28 cellular contexts compared by ENCODE assay signal in the genomic region with DNA sequence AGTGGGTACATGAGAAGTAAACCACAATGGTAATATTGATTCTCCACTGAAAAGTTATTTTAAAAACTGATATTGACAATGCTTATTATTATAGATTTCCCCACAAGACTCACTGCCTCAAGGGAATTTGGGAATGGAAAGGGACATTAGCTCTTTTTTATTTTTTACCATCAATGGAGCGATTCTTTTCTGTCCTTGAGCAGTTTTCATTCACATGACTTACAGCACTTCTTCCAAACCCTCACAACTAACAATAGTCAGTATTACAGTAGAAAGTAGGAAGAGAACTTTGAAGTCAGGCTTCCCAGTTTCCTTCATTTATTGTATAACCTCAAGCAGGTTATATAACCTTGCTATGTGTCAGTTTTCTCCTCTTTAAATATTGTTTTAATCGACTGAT. TPM values are rescaled to one million over a fixed set of nuclear protein-coding genes. Genes with fewer than 3 reads are reported as not detected.
"Had no signal": no experiment of that assay in that cellular context is flagged by ENCODE, and none has a peak within 500 bp of the region (broad histone marks: within the 10 kb centered on the region; RNA-seq: fewer than 3 reads in every experiment).

No MANE protein-coding gene starts in this region.

- H3K27me3 ChIP-seq: testis, thyroid gland, vagina had no signal

- H3K4me1 Mint-ChIP-seq: stimulated activated memory B cell treated with anti-CD40 and anti-IgM and Interleukin-4, amounts not matched to agents 10 μg/mL and 1 μg/mL and 100 μg/mL, for 72 hours; stimulated activated naive CD8-positive, alpha-beta T cell treated with anti-CD3 and anti-CD28 coated beads, Interleukin-15, amount 100 ng/mL, for 72 hours had no signal

- DNase-seq: stimulated activated CD4-positive, alpha-beta T cell treated with anti-CD3 and anti-CD28 coated beads, Interleukin-2, amount 100 ng/mL, for 48 hours; stimulated activated CD4-positive, alpha-beta T cell treated with anti-CD3 and anti-CD28 coated beads, Interleukin-4, amount 100 ng/mL, for 1 hour; stimulated activated CD4-positive, alpha-beta T cell treated with anti-CD3 and anti-CD28 coated beads, Interleukin-4, amount 100 ng/mL, for 24 hours; stimulated activated CD4-positive, alpha-beta T cell treated with anti-CD3 and anti-CD28 coated beads, Interleukin-4, amount 100 ng/mL, for 4 hours; stimulated activated CD8-positive, alpha-beta memory T cell treated with anti-CD3 and anti-CD28 coated beads, Interleukin-4, amount 100 ng/mL, for 48 hours; stimulated activated naive B cell treated with anti-CD40 and anti-IgM and Interleukin-4, amounts not matched to agents 10 μg/mL and 1 μg/mL and 100 μg/mL, for 72 hours; stimulated activated naive CD4-positive, alpha-beta T cell; stimulated activated naive CD4-positive, alpha-beta T cell treated with Interleukin-2 at 50 U/mL for 16 hours; stimulated activated naive CD8-positive, alpha-beta T cell treated with anti-CD3 and anti-CD28 coated beads, Interleukin-15, amount 100 ng/mL, for 72 hours; stimulated activated naive CD8-positive, alpha-beta T cell treated with anti-CD3 and anti-CD28 coated beads, Interleukin-15, Interleukin-2, amounts not matched to agents 100 U/mL and 50 U/mL, for 24 hours; stomach; substantia nigra; testis; thyroid gland; tibial artery; transverse colon; trophoblast cell; upper lobe of left lung; upper lobe of right lung; uterus had no signal

- H3K9me3 ChIP-seq: stomach, suprapubic skin, testis, thoracic aorta, thyroid gland, tibial artery, tibial nerve, transverse colon, upper lobe of left lung, upper lobe of right lung, uterus, vagina had no signal

- H3K4me3 Mint-ChIP-seq: stimulated activated effector memory CD8-positive, alpha-beta T cell treated with anti-CD3 and anti-CD28 coated beads, Interleukin-12 subunit alpha, Interleukin-12 subunit beta, amount 100 ng/mL, for 72 hours; stimulated activated memory B cell treated with anti-CD40 and anti-IgM and Interleukin-4, amounts not matched to agents 10 μg/mL and 1 μg/mL and 100 μg/mL, for 72 hours; stimulated activated naive B cell treated with anti-CD40 and anti-IgM and Interleukin-4, amounts not matched to agents 10 μg/mL and 1 μg/mL and 100 μg/mL, for 72 hours; stimulated activated naive CD8-positive, alpha-beta T cell treated with anti-CD3 and anti-CD28 coated beads, Interleukin-15, amount 100 ng/mL, for 72 hours; stimulated activated naive CD8-positive, alpha-beta T cell treated with anti-CD3 and anti-CD28 coated beads, Interleukin-15, Interleukin-2, amounts not matched to agents 100 ng/mL and 50 ng/mL, for 24 hours; type B pancreatic cell had no signal

- H3K27ac ChIP-seq: stomach, suprapubic skin, testis, thoracic aorta, thyroid gland, tibial artery, tibial nerve, transverse colon, upper lobe of left lung, upper lobe of right lung, uterus, vagina had no signal

- H3K27ac Mint-ChIP-seq: stimulated activated effector memory CD8-positive, alpha-beta T cell treated with anti-CD3 and anti-CD28 coated beads, Interleukin-12 subunit alpha, Interleukin-12 subunit beta, amount 100 ng/mL, for 72 hours; stimulated activated memory B cell treated with anti-CD40 and anti-IgM and Interleukin-4, amounts not matched to agents 10 μg/mL and 1 μg/mL and 100 μg/mL, for 72 hours; stimulated activated naive B cell treated with anti-CD40 and anti-IgM and Interleukin-4, amounts not matched to agents 10 μg/mL and 1 μg/mL and 100 μg/mL, for 72 hours; stimulated activated naive CD8-positive, alpha-beta T cell treated with anti-CD3 and anti-CD28 coated beads, Interleukin-15, amount 100 ng/mL, for 72 hours; stimulated activated naive CD8-positive, alpha-beta T cell treated with anti-CD3 and anti-CD28 coated beads, Interleukin-15, Interleukin-2, amounts not matched to agents 100 ng/mL and 50 ng/mL, for 24 hours; type B pancreatic cell had no signal

- H3K36me3 Mint-ChIP-seq: stimulated activated effector memory CD8-positive, alpha-beta T cell treated with anti-CD3 and anti-CD28 coated beads, Interleukin-12 subunit alpha, Interleukin-12 subunit beta, amount 100 ng/mL, for 72 hours; stimulated activated memory B cell treated with anti-CD40 and anti-IgM and Interleukin-4, amounts not matched to agents 10 μg/mL and 1 μg/mL and 100 μg/mL, for 72 hours; stimulated activated naive B cell treated with anti-CD40 and anti-IgM and Interleukin-4, amounts not matched to agents 10 μg/mL and 1 μg/mL and 100 μg/mL, for 72 hours; type B pancreatic cell had no signal

- H3K4me1 ChIP-seq: thyroid gland, uterus, vagina had no signal

- H3K9me3 Mint-ChIP-seq: stimulated activated effector memory CD8-positive, alpha-beta T cell treated with anti-CD3 and anti-CD28 coated beads, Interleukin-12 subunit alpha, Interleukin-12 subunit beta, amount 100 ng/mL, for 72 hours; stimulated activated naive CD8-positive, alpha-beta T cell treated with anti-CD3 and anti-CD28 coated beads, Interleukin-15, amount 100 ng/mL, for 72 hours; stimulated activated naive CD8-positive, alpha-beta T cell treated with anti-CD3 and anti-CD28 coated beads, Interleukin-15, Interleukin-2, amounts not matched to agents 100 ng/mL and 50 ng/mL, for 24 hours; type B pancreatic cell had no signal

RNA-seq across cellular contexts. Expression of a gene that starts 4.3 kb away (rescaled TPM):
- total RNA-seq: thoracic aorta, upper lobe of right lung had no signal
